In the genomic region with DNA sequence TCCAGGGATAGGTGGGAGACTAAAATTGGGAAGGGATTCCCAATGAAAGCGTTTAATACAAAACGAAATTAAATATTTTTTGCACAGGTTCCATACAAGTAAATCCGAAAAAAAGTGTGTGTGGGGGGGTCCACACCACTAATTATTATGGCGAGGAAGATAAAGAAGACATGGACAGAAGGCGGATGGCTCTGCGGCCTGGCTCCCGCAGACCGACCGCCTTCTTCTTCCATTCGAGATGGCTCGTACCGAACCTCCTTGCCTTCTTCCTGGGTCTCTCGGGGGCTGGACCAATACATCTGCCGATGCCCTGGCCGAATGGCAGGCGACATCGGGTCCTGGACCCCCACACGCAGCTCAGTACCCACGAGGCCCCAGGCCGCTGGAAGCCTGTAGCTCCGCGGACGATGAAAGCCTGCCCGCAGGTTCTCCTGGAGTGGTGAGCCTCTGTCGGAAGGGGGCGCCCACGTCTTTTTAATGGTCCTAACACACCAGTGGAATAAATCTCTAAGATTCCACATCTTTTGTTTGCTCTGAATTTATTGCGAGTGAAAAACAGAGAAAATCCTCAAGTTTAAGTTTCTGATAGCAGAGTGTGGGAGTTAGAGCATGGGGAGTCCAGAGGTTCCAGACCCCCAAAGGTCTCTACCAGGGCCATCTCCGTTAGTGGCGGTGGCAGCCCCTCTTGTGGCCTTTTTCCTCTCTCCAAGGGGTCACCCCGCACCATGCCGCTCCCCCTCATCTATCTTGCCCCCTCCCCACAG, we compare ENCODE assay signal across 8 cellular contexts.
A peak's percentile ranks its signal among the peaks of the same experiment; 100 is the strongest.
DNase-seq lines count a peak whose midpoint lies in the region; ATAC-seq and TF ChIP-seq lines count a peak whose summit lies in the region.

No MANE protein-coding gene starts in this region.

- TF ChIP-seq CTCF in fibroblast of pulmonary artery (IDR thresholded peaks at IDR 0.05; ENCODE audit: low read length, missing control alignments): peak; percentile 67

- H3K27ac ChIP-seq in HUES6 (ENCODE audit: low read depth, low read length) (no peak overlapping the region), stomach smooth muscle (ENCODE audit: low read length) (no peak overlapping the region)

- H3K4me3 ChIP-seq in HUES6 (ENCODE audit: low read depth, low read length) (peak overlapping the region; percentile 59; the same call in 1 of the 2 replicates), fibroblast of pulmonary artery (replicated peaks; ENCODE audit: low read depth, low read length) (no peak overlapping the region), stomach smooth muscle (ENCODE audit: low read length in 2 of 2) (peak overlapping the region; percentile 17 to 29)

- ATAC-seq in GM18511 (IDR thresholded peaks at IDR 0.05; ENCODE audit: unreplicated experiment): no peak

- no peak overlapping the region for H3K9ac ChIP-seq in HUES6 (ENCODE audit: low read length)
- H3K9ac ChIP-seq in stomach smooth muscle (ENCODE audit: low read length in 2 of 2): peak overlapping the region in 1 of 2 donors; percentile 7

- peak; percentile 18 for DNase-seq in CMK (ENCODE audit: low read depth)
- DNase-seq in RKO (ENCODE audit: low spot score): peak; percentile 56
- DNase-seq in activated T-helper 1 cell treated with Interleukin-2 at 50 U/mL for 16 hours (ENCODE audit: low read depth): peak; percentile 41
- DNase-seq in fibroblast of pulmonary artery (ENCODE audit: low read depth): peak; percentile 80
- DNase-seq in nucleus accumbens (lab: John Stamatoyannopoulos, UW): peak in 45 of 56 donors; percentile 0 to 78 (median 20)

- H3K9me3 ChIP-seq in HUES6 (ENCODE audit: control insufficient read depth, insufficient read depth, low read depth, low read length): no peaks in the 10 kb centered on the region
- no peaks in the 10 kb centered on the region for H3K9me3 ChIP-seq in stomach smooth muscle (ENCODE audit: control insufficient read depth in 2 of 2, low read length in 2 of 2)

- H3K36me3 ChIP-seq in HUES6 (ENCODE audit: control insufficient read depth, insufficient read depth, low read length): no peaks in the 10 kb centered on the region
- no peaks in the 10 kb centered on the region for H3K36me3 ChIP-seq in stomach smooth muscle (ENCODE audit: control insufficient read depth in 2 of 2, insufficient read depth in 2 of 2, low read length in 2 of 2)

- peaks cover 32% of the 10 kb centered on the region for H3K4me1 ChIP-seq in HUES6 (ENCODE audit: control insufficient read depth, insufficient read depth, low read length)
- H3K4me1 ChIP-seq in stomach smooth muscle (ENCODE audit: control insufficient read depth, insufficient read depth, low read length): peaks cover 31% of the 10 kb centered on the region

- H3K27me3 ChIP-seq in HUES6 (ENCODE audit: control insufficient read depth, insufficient read depth, low read length): peaks cover 100% of the 10 kb centered on the region
- H3K27me3 ChIP-seq in stomach smooth muscle (ENCODE audit: control insufficient read depth in 1 of 2, insufficient read depth in 2 of 2, low read length in 2 of 2): peaks cover 90 to 100% of the 10 kb centered on the region in 2 donors

Comparison
In these comparisons a context has a peak if more than half of its experiments do, and no peak if none do; other contexts are left out.
1. DNase-seq: peak in every context shown above with its lines; median percentile 80 in fibroblast of pulmonary artery; 56 in RKO; 41 in activated T-helper 1 cell treated with Interleukin-2 at 50 U/mL for 16 hours; 20 in nucleus accumbens; 18 in CMK.